In genomic region chr5:56909294-56910122, GRCh38 we compare ENCODE assay signal across 1 cellular context.
TF ChIP-seq lines count a peak whose summit lies in the region.

A gene with protein sequence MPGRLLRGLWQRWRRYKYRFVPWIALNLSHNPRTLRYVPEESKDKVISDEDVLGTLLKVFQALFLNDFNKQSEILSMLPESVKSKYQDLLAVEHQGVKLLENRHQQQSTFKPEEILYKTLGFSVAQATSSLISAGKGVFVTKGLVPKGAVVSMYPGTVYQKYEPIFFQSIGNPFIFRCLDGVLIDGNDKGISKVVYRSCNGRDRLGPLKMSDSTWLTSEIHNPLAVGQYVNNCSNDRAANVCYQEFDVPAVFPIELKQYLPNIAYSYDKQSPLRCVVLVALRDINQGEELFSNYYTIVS (plus strand): TSS chr5:56909596. CDS start chr5:56909646, 50 bp downstream.

TF ChIP-seq in HEK293, 187 proteins besides CTCF, POLR2A, EP300 and RAD21 (continued from another document):
- TF ChIP-seq ZXDB (tag by site-specific recombination; IDR thresholded peaks at IDR 0.05) (0 out of 2 replicates have a peak, but pooled peaks have one; percentile 60), ZNF366 (tag by site-specific recombination; conservative IDR thresholded peaks at IDR 0.05) (peak; percentile 62), ZNF112 (tag by site-specific recombination; IDR thresholded peaks at IDR 0.05) (no peak), YY1 (tag by site-specific recombination; IDR thresholded peaks at IDR 0.05) (peak; percentile 87), KLF16 (tag by site-specific recombination; IDR thresholded peaks at IDR 0.05) (0 out of 2 replicates have a peak, but pooled peaks have one; percentile 57), GLIS2 (tag by site-specific recombination; IDR thresholded peaks at IDR 0.05) (no peak; the same call in 1 of the 2 replicates), ZNF529 (tag by site-specific recombination; IDR thresholded peaks at IDR 0.05; ENCODE audit: insufficient replicate concordance) (no peak), SETDB1 (IDR thresholded peaks at IDR 0.05; ENCODE audit: insufficient read length, low read length) (no peak), BCL11B (tag by site-specific recombination; IDR thresholded peaks at IDR 0.05; ENCODE audit: low read depth) (peak; percentile 1; the same call in 1 of the 2 replicates), ZNF561 (tag by site-specific recombination; IDR thresholded peaks at IDR 0.05; ENCODE audit: borderline replicate concordance) (peak; percentile 92), KLF17 (tag by site-specific recombination; IDR thresholded peaks at IDR 0.05) (peak; percentile 55; the same call in 1 of the 2 replicates), ZNF600 (tag by site-specific recombination; IDR thresholded peaks at IDR 0.05) (peak; percentile 76), ZNF18 (tag by site-specific recombination; IDR thresholded peaks at IDR 0.05) (no peak), SALL2 (tag by site-specific recombination; IDR thresholded peaks at IDR 0.05; ENCODE audit: borderline replicate concordance) (no peak), PRDM10 (tag by site-specific recombination; IDR thresholded peaks at IDR 0.05) (peak; percentile 65), ZNF10 (tag by site-specific recombination; IDR thresholded peaks at IDR 0.05) (peak; percentile 48; the same call in 1 of the 2 replicates), KLF9 (tag by site-specific recombination; IDR thresholded peaks at IDR 0.05; ENCODE audit: low read depth) (peak; percentile 95), ZBTB26 (tag by site-specific recombination; optimal IDR thresholded peaks at IDR 0.05) (peak; percentile 86), SP3 (tag by site-specific recombination; IDR thresholded peaks at IDR 0.05) (peak; percentile 84), ZNF701 (tag by site-specific recombination; IDR thresholded peaks at IDR 0.05) (no peak), ZSCAN30 (tag by site-specific recombination; IDR thresholded peaks at IDR 0.05) (peak; percentile 78), SP7 (tag by site-specific recombination; IDR thresholded peaks at IDR 0.05) (peak; percentile 68), ZBTB1 (tag by site-specific recombination; IDR thresholded peaks at IDR 0.05) (0 out of 2 replicates have a peak, but pooled peaks have one; percentile 27), ZFHX2 (tag by site-specific recombination; conservative IDR thresholded peaks at IDR 0.05) (peak; percentile 52), ZNF248 (tag by site-specific recombination; IDR thresholded peaks at IDR 0.05) (no peak), ZNF350 (tag by site-specific recombination; IDR thresholded peaks at IDR 0.05) (no peak), KLF1 (tag by site-specific recombination; IDR thresholded peaks at IDR 0.05) (peak; percentile 63), ZNF184 (tag by site-specific recombination; IDR thresholded peaks at IDR 0.05) (0 out of 2 replicates have a peak, but pooled peaks have one; percentile 14)
- TF ChIP-seq, protein P1, sequence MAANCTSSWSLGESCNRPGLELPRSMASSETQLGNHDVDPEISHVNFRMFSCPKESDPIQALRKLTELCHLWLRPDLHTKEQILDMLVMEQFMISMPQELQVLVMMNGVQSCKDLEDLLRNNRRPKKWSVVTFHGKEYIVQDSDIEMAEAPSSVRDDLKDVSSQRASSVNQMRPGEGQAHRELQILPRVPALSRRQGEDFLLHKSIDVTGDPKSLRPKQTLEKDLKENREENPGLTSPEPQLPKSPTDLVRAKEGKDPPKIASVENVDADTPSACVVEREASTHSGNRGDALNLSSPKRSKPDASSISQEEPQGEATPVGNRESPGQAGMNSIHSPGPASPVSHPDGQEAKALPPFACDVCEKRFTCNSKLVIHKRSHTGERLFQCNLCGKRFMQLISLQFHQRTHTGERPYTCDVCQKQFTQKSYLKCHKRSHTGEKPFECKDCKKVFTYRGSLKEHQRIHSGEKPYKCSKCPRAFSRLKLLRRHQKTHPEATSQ (tag by site-specific recombination; IDR thresholded peaks at IDR 0.05), result peak; percentile 85; the same call in 1 of the 2 replicates
- TF ChIP-seq, protein P2, sequence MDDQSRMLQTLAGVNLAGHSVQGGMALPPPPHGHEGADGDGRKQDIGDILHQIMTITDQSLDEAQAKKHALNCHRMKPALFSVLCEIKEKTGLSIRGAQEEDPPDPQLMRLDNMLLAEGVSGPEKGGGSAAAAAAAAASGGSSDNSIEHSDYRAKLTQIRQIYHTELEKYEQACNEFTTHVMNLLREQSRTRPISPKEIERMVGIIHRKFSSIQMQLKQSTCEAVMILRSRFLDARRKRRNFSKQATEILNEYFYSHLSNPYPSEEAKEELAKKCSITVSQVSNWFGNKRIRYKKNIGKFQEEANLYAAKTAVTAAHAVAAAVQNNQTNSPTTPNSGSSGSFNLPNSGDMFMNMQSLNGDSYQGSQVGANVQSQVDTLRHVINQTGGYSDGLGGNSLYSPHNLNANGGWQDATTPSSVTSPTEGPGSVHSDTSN (CRISPR knock-in tag; IDR thresholded peaks at IDR 0.05), result peak; percentile 84
- TF ChIP-seq, protein P3, sequence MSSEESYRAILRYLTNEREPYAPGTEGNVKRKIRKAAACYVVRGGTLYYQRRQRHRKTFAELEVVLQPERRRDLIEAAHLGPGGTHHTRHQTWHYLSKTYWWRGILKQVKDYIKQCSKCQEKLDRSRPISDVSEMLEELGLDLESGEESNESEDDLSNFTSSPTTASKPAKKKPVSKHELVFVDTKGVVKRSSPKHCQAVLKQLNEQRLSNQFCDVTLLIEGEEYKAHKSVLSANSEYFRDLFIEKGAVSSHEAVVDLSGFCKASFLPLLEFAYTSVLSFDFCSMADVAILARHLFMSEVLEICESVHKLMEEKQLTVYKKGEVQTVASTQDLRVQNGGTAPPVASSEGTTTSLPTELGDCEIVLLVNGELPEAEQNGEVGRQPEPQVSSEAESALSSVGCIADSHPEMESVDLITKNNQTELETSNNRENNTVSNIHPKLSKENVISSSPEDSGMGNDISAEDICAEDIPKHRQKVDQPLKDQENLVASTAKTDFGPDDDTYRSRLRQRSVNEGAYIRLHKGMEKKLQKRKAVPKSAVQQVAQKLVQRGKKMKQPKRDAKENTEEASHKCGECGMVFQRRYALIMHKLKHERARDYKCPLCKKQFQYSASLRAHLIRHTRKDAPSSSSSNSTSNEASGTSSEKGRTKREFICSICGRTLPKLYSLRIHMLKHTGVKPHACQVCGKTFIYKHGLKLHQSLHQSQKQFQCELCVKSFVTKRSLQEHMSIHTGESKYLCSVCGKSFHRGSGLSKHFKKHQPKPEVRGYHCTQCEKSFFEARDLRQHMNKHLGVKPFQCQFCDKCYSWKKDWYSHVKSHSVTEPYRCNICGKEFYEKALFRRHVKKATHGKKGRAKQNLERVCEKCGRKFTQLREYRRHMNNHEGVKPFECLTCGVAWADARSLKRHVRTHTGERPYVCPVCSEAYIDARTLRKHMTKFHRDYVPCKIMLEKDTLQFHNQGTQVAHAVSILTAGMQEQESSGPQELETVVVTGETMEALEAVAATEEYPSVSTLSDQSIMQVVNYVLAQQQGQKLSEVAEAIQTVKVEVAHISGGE (tag by site-specific recombination; conservative IDR thresholded peaks at IDR 0.05; ENCODE audit: low read depth), result peak; percentile 58
- TF ChIP-seq, protein P4, sequence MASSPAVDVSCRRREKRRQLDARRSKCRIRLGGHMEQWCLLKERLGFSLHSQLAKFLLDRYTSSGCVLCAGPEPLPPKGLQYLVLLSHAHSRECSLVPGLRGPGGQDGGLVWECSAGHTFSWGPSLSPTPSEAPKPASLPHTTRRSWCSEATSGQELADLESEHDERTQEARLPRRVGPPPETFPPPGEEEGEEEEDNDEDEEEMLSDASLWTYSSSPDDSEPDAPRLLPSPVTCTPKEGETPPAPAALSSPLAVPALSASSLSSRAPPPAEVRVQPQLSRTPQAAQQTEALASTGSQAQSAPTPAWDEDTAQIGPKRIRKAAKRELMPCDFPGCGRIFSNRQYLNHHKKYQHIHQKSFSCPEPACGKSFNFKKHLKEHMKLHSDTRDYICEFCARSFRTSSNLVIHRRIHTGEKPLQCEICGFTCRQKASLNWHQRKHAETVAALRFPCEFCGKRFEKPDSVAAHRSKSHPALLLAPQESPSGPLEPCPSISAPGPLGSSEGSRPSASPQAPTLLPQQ (tag by site-specific recombination; IDR thresholded peaks at IDR 0.05), result peak; percentile 75
